ENCODE assay signal across 6 cellular contexts in genomic region chr1:243055510-243055909, GRCh38.
DNase-seq lines count a peak whose midpoint lies in the region; ATAC-seq, FAIRE-seq and TF ChIP-seq lines count a peak whose summit lies in the region.
"Not testable (repeated sequence)": the region's sequence is repeated elsewhere in the genome, so short reads cannot be mapped to it uniquely, and the experiment has no call there.

No MANE protein-coding gene starts in this region.

- DNase-seq in GM13976 (ENCODE audit: low spot score) (peak; percentile 0), H7 (peak; percentile 0), RWPE2 (ENCODE audit: low spot score) (peak; percentile 29), islet precursor cell (peak; percentile 24), kidney (peak; percentile 55)
- DNase-seq in HepG2 (ENCODE audit: low spot score) = not testable (repeated sequence)

- H2AFZ ChIP-seq in HepG2 (ENCODE audit: low read length) = not testable (repeated sequence)

- H3K27me3 ChIP-seq in H7 (ENCODE audit: control insufficient read depth, insufficient read depth, low read length); RWPE2 (ENCODE audit: insufficient read depth, poor library complexity, severe bottlenecking); HepG2 (ENCODE audit: control insufficient read depth in 1 of 2, insufficient read depth in 2 of 2, low read length in 2 of 2): not testable (repeated sequence)

- POLR2A ChIA-PET in HepG2 (lab: Yijun Ruan, JAX) = not testable (repeated sequence)

- TF ChIP-seq CTCF in GM13976 (IDR thresholded peaks at IDR 0.05; ENCODE audit: borderline replicate concordance, control extremely low read depth, extremely low read depth, insufficient read depth, missing control alignments); RWPE2 (IDR thresholded peaks at IDR 0.05; ENCODE audit: poor library complexity, severe bottlenecking); kidney (IDR thresholded peaks at IDR 0.05; ENCODE audit: borderline replicate concordance, extremely low read depth, insufficient read depth): not testable (repeated sequence)
- TF ChIP-seq CTCF in HepG2 (CRISPR knock-in tag; IDR thresholded peaks at IDR 0.05) = peak; percentile 10; the same call in 1 of the 2 replicates

- not testable (repeated sequence) for H3K9me3 ChIP-seq in RWPE2 (ENCODE audit: severe bottlenecking); kidney (ENCODE audit: control insufficient read depth in 1 of 2, low read length in 2 of 2); HepG2 (ENCODE audit: low read length)

- not testable (repeated sequence) for FAIRE-seq in kidney (lab: Jason Lieb, UNC); HepG2 (lab: Jason Lieb, UNC)

- H3K27ac ChIP-seq in RWPE2 (ENCODE audit: poor library complexity, severe bottlenecking); kidney (ENCODE audit: low read depth in 2 of 2, low read length in 2 of 2); HepG2 (ENCODE audit: extremely low read length, insufficient read depth, low read length): not testable (repeated sequence)

- not testable (repeated sequence) for H3K36me3 ChIP-seq in H7 (replicated peaks; ENCODE audit: control insufficient read depth, insufficient read depth, low read length); RWPE2 (ENCODE audit: low read depth); kidney (ENCODE audit: control insufficient read depth in 1 of 2, insufficient read depth in 2 of 2, low read length in 2 of 2); HepG2 (replicated peaks in 1 of 2; ENCODE audit: control insufficient read depth in 1 of 2, insufficient read depth in 2 of 2, low read length in 2 of 2)

- ATAC-seq in RWPE2 (ENCODE audit: low read depth) = not testable (repeated sequence)
- ATAC-seq in HepG2 = peak; percentile 69

- WGBS in HepG2 (ENCODE audit: low lambda C conversion rate) = 51% methylated on average over 22 of the region's 22 CpGs

- H3K79me2 ChIP-seq in HepG2 (ENCODE audit: insufficient read depth, low read length) = not testable (repeated sequence)

- TF ChIP-seq EP300 in HepG2 (IDR thresholded peaks at IDR 0.05; ENCODE audit: low read depth in 2 of 2, low read length in 2 of 2); HepG2 (CRISPR knock-in tag; IDR thresholded peaks at IDR 0.05; ENCODE audit: borderline replicate concordance): not testable (repeated sequence)

- H4K20me1 ChIP-seq in HepG2 (ENCODE audit: insufficient read depth, low read length) = not testable (repeated sequence)

- not testable (repeated sequence) for TF ChIP-seq RAD21 in HepG2 (CRISPR knock-in tag; IDR thresholded peaks at IDR 0.05)

- H3K4me1 ChIP-seq in RWPE2 (ENCODE audit: insufficient read depth, poor library complexity, severe bottlenecking); kidney (ENCODE audit: control insufficient read depth in 1 of 2, insufficient read depth in 1 of 2, low read depth in 1 of 2, low read length in 2 of 2); HepG2 (ENCODE audit: insufficient read depth, low read length): not testable (repeated sequence)

- intact Hi-C loops in kidney (cut with DNase I); HepG2 (cut with micrococcal nuclease; ENCODE audit: unreplicated experiment): not testable (repeated sequence)

- CTCF ChIA-PET in HepG2 (lab: Yijun Ruan, JAX; ENCODE audit: low intra/inter-chr PET ratio, low total read pairs) = not testable (repeated sequence)

- not testable (repeated sequence) for BruUV-seq in HepG2 (replicated peaks; lab: Mats Ljungman, UMichigan)

- not testable (repeated sequence) for H3K4me2 ChIP-seq in HepG2 (ENCODE audit: low read depth, low read length)

- not testable (repeated sequence) for TF ChIP-seq POLR2A in HepG2 (IDR thresholded peaks at IDR 0.05; ENCODE audit: insufficient read depth in 1 of 2, low read depth in 2 of 2, low read length in 2 of 2)

- not testable (repeated sequence) for H3K9ac ChIP-seq in kidney (ENCODE audit: low read length in 2 of 2); HepG2 (ENCODE audit: insufficient read depth, low read depth, low read length)

- H3K4me3 ChIP-seq in H7 (ENCODE audit: insufficient read depth, low read depth, low read length); RWPE2 (ENCODE audit: severe bottlenecking); kidney (ENCODE audit: low read length in 2 of 2); HepG2 (replicated peaks in 1 of 3; ENCODE audit: insufficient read depth in 1 of 3, low read depth in 2 of 3, low read length in 3 of 3): not testable (repeated sequence)

- in situ Hi-C loops in GM13976 (cut with MboI; ENCODE audit: low sequenced_read_pairs, unreplicated experiment); HepG2 (cut with HindIII; ENCODE audit: extremely low pct_ligation_motif_present, low pct_unique_long_range_greater_than_20kb): not testable (repeated sequence)

TF ChIP-seq in HepG2, 621 proteins besides CTCF, POLR2A, EP300 and RAD21:
- TF ChIP-seq ZFX (CRISPR knock-in tag; IDR thresholded peaks at IDR 0.05; ENCODE audit: low read depth) (peak; percentile 64), HNF4A (CRISPR knock-in tag; IDR thresholded peaks at IDR 0.05) (peak; percentile 56), ZFY (CRISPR knock-in tag; IDR thresholded peaks at IDR 0.05) (peak; percentile 70), ZNF770 (CRISPR knock-in tag; IDR thresholded peaks at IDR 0.05) (peak; percentile 75), ZNF687 (CRISPR knock-in tag; IDR thresholded peaks at IDR 0.05) (peak; percentile 26), ZBTB38 (CRISPR knock-in tag; IDR thresholded peaks at IDR 0.05) (peak; percentile 37; the same call in 1 of the 2 replicates), UBTF (CRISPR knock-in tag; IDR thresholded peaks at IDR 0.05) (peak; percentile 66)
